1 cellular context compared by ENCODE assay signal in the genomic region with DNA sequence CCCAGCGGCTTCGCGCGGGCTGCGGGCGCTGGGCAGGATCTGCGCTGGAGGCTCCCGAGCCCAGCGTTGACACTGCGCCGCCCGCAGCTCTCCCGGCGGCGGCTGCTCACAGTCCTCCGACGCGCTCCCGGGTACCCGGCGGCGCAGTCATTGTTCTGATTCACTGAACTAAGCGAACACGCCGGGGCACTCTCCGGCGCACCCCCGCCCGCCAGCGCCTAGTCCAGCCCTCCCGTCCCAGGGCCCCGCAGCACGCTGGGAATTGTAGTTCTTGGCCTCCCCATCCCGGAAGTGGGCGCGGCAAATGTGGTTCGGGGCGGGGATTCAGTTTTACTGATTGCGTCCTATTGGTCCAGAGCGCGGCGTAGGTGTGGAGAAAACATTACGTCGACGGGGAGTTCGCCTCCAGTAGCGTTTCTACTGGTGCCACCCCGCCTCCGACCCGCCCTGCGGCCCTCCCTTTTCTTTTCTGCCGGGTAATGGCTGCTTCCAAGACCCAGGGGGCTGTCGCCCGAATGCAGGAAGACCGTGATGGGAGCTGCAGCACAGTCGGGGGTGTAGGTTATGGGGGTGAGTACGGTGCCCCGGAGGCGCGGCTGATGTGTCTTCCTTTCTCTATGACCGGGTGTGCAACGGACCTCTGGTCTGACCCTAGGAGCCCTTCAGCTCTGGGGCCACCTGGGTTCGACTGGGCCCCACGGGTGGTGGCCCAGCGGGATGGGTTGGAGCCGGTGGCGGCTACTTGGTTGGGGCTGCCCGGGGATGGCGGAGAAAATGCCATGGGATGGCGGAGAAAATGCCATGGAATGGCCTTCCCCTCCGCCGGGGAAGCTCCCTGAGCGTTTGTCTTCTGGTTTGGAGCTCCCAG.
TF ChIP-seq lines count a peak whose summit lies in the region.

A gene with protein sequence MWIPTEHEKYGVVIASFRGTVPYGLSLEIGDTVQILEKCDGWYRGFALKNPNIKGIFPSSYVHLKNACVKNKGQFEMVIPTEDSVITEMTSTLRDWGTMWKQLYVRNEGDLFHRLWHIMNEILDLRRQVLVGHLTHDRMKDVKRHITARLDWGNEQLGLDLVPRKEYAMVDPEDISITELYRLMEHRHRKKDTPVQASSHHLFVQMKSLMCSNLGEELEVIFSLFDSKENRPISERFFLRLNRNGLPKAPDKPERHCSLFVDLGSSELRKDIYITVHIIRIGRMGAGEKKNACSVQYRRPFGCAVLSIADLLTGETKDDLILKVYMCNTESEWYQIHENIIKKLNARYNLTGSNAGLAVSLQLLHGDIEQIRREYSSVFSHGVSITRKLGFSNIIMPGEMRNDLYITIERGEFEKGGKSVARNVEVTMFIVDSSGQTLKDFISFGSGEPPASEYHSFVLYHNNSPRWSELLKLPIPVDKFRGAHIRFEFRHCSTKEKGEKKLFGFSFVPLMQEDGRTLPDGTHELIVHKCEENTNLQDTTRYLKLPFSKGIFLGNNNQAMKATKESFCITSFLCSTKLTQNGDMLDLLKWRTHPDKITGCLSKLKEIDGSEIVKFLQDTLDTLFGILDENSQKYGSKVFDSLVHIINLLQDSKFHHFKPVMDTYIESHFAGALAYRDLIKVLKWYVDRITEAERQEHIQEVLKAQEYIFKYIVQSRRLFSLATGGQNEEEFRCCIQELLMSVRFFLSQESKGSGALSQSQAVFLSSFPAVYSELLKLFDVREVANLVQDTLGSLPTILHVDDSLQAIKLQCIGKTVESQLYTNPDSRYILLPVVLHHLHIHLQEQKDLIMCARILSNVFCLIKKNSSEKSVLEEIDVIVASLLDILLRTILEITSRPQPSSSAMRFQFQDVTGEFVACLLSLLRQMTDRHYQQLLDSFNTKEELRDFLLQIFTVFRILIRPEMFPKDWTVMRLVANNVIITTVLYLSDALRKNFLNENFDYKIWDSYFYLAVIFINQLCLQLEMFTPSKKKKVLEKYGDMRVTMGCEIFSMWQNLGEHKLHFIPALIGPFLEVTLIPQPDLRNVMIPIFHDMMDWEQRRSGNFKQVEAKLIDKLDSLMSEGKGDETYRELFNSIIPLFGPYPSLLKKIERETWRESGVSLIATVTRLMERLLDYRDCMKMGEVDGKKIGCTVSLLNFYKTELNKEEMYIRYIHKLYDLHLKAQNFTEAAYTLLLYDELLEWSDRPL (N-terminal part only) (minus strand): TSS at position 162 of the 868 bp plus-strand sequence. CDS start 261 bp downstream, outside the sequence.
A gene with protein sequence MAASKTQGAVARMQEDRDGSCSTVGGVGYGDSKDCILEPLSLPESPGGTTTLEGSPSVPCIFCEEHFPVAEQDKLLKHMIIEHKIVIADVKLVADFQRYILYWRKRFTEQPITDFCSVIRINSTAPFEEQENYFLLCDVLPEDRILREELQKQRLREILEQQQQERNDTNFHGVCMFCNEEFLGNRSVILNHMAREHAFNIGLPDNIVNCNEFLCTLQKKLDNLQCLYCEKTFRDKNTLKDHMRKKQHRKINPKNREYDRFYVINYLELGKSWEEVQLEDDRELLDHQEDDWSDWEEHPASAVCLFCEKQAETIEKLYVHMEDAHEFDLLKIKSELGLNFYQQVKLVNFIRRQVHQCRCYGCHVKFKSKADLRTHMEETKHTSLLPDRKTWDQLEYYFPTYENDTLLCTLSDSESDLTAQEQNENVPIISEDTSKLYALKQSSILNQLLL (plus strand): TSS at position 458 of the 868 bp plus-strand sequence. CDS start 22 bp downstream, at position 480.

TF ChIP-seq in HEK293, 187 proteins besides CTCF, POLR2A, EP300 and RAD21 (continued from another document):
- TF ChIP-seq ZEB2 (tag by site-specific recombination; IDR thresholded peaks at IDR 0.05) (peak; percentile 23), ZBTB21 (tag by site-specific recombination; IDR thresholded peaks at IDR 0.05) (peak; percentile 73), ZNF10 (tag by site-specific recombination; IDR thresholded peaks at IDR 0.05) (0 out of 2 replicates have a peak, but pooled peaks have one; percentile 9), KLF8 (tag by site-specific recombination; IDR thresholded peaks at IDR 0.05) (peak; percentile 93), WT1 (tag by site-specific recombination; IDR thresholded peaks at IDR 0.05) (peak; percentile 90), ZNF660 (tag by site-specific recombination; IDR thresholded peaks at IDR 0.05) (peak; percentile 75), GLIS1 (tag by site-specific recombination; IDR thresholded peaks at IDR 0.05) (peak; percentile 79), ZNF510 (tag by site-specific recombination; IDR thresholded peaks at IDR 0.05; ENCODE audit: insufficient replicate concordance) (no peak), ZNF302 (tag by site-specific recombination; IDR thresholded peaks at IDR 0.05; ENCODE audit: low read depth) (no peak), KLF16 (tag by site-specific recombination; IDR thresholded peaks at IDR 0.05) (peak; percentile 41; the same call in 1 of the 2 replicates), ZNF549 (tag by site-specific recombination; IDR thresholded peaks at IDR 0.05) (no peak), ZNF670 (tag by site-specific recombination; IDR thresholded peaks at IDR 0.05; ENCODE audit: low read depth) (no peak), EGR2 (tag by site-specific recombination; IDR thresholded peaks at IDR 0.05; ENCODE audit: low read depth) (peak; percentile 49), ZNF610 (tag by site-specific recombination; IDR thresholded peaks at IDR 0.05; ENCODE audit: borderline replicate concordance) (peak; percentile 62; the same call in 1 of the 2 replicates), YY2 (tag by site-specific recombination; IDR thresholded peaks at IDR 0.05) (peak; percentile 85)
- TF ChIP-seq, protein P1, sequence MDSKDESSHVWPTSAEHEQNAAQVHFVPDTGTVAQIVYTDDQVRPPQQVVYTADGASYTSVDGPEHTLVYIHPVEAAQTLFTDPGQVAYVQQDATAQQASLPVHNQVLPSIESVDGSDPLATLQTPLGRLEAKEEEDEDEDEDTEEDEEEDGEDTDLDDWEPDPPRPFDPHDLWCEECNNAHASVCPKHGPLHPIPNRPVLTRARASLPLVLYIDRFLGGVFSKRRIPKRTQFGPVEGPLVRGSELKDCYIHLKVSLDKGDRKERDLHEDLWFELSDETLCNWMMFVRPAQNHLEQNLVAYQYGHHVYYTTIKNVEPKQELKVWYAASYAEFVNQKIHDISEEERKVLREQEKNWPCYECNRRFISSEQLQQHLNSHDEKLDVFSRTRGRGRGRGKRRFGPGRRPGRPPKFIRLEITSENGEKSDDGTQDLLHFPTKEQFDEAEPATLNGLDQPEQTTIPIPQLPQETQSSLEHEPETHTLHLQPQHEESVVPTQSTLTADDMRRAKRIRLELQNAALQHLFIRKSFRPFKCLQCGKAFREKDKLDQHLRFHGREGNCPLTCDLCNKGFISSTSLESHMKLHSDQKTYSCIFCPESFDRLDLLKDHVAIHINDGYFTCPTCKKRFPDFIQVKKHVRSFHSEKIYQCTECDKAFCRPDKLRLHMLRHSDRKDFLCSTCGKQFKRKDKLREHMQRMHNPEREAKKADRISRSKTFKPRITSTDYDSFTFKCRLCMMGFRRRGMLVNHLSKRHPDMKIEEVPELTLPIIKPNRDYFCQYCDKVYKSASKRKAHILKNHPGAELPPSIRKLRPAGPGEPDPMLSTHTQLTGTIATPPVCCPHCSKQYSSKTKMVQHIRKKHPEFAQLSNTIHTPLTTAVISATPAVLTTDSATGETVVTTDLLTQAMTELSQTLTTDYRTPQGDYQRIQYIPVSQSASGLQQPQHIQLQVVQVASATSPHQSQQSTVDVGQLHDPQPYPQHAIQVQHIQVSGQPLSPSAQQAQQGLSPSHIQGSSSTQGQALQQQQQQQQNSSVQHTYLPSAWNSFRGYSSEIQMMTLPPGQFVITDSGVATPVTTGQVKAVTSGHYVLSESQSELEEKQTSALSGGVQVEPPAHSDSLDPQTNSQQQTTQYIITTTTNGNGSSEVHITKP (tag by site-specific recombination; IDR thresholded peaks at IDR 0.05), result peak; percentile 98
- TF ChIP-seq, protein P2, sequence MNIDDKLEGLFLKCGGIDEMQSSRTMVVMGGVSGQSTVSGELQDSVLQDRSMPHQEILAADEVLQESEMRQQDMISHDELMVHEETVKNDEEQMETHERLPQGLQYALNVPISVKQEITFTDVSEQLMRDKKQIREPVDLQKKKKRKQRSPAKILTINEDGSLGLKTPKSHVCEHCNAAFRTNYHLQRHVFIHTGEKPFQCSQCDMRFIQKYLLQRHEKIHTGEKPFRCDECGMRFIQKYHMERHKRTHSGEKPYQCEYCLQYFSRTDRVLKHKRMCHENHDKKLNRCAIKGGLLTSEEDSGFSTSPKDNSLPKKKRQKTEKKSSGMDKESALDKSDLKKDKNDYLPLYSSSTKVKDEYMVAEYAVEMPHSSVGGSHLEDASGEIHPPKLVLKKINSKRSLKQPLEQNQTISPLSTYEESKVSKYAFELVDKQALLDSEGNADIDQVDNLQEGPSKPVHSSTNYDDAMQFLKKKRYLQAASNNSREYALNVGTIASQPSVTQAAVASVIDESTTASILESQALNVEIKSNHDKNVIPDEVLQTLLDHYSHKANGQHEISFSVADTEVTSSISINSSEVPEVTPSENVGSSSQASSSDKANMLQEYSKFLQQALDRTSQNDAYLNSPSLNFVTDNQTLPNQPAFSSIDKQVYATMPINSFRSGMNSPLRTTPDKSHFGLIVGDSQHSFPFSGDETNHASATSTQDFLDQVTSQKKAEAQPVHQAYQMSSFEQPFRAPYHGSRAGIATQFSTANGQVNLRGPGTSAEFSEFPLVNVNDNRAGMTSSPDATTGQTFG (tag by site-specific recombination; IDR thresholded peaks at IDR 0.05; ENCODE audit: borderline replicate concordance), result no peak
- TF ChIP-seq, protein P3, sequence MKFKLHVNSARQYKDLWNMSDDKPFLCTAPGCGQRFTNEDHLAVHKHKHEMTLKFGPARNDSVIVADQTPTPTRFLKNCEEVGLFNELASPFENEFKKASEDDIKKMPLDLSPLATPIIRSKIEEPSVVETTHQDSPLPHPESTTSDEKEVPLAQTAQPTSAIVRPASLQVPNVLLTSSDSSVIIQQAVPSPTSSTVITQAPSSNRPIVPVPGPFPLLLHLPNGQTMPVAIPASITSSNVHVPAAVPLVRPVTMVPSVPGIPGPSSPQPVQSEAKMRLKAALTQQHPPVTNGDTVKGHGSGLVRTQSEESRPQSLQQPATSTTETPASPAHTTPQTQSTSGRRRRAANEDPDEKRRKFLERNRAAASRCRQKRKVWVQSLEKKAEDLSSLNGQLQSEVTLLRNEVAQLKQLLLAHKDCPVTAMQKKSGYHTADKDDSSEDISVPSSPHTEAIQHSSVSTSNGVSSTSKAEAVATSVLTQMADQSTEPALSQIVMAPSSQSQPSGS (tag by site-specific recombination; IDR thresholded peaks at IDR 0.05; ENCODE audit: low read depth), result peak; percentile 79
- TF ChIP-seq, protein P4, sequence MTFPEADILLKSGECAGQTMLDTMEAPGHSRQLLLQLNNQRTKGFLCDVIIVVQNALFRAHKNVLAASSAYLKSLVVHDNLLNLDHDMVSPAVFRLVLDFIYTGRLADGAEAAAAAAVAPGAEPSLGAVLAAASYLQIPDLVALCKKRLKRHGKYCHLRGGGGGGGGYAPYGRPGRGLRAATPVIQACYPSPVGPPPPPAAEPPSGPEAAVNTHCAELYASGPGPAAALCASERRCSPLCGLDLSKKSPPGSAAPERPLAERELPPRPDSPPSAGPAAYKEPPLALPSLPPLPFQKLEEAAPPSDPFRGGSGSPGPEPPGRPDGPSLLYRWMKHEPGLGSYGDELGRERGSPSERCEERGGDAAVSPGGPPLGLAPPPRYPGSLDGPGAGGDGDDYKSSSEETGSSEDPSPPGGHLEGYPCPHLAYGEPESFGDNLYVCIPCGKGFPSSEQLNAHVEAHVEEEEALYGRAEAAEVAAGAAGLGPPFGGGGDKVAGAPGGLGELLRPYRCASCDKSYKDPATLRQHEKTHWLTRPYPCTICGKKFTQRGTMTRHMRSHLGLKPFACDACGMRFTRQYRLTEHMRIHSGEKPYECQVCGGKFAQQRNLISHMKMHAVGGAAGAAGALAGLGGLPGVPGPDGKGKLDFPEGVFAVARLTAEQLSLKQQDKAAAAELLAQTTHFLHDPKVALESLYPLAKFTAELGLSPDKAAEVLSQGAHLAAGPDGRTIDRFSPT (tag by site-specific recombination; IDR thresholded peaks at IDR 0.05), result no peak
- TF ChIP-seq, protein P5, sequence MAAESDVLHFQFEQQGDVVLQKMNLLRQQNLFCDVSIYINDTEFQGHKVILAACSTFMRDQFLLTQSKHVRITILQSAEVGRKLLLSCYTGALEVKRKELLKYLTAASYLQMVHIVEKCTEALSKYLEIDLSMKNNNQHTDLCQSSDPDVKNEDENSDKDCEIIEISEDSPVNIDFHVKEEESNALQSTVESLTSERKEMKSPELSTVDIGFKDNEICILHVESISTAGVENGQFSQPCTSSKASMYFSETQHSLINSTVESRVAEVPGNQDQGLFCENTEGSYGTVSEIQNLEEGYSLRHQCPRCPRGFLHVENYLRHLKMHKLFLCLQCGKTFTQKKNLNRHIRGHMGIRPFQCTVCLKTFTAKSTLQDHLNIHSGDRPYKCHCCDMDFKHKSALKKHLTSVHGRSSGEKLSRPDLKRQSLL (tag by site-specific recombination; IDR thresholded peaks at IDR 0.05), result peak; percentile 80
- TF ChIP-seq, protein P6, sequence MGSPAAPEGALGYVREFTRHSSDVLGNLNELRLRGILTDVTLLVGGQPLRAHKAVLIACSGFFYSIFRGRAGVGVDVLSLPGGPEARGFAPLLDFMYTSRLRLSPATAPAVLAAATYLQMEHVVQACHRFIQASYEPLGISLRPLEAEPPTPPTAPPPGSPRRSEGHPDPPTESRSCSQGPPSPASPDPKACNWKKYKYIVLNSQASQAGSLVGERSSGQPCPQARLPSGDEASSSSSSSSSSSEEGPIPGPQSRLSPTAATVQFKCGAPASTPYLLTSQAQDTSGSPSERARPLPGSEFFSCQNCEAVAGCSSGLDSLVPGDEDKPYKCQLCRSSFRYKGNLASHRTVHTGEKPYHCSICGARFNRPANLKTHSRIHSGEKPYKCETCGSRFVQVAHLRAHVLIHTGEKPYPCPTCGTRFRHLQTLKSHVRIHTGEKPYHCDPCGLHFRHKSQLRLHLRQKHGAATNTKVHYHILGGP (tag by site-specific recombination; IDR thresholded peaks at IDR 0.05), result no peak
